Comparison of ENCODE assay signal across 6 cellular contexts in the genomic region with DNA sequence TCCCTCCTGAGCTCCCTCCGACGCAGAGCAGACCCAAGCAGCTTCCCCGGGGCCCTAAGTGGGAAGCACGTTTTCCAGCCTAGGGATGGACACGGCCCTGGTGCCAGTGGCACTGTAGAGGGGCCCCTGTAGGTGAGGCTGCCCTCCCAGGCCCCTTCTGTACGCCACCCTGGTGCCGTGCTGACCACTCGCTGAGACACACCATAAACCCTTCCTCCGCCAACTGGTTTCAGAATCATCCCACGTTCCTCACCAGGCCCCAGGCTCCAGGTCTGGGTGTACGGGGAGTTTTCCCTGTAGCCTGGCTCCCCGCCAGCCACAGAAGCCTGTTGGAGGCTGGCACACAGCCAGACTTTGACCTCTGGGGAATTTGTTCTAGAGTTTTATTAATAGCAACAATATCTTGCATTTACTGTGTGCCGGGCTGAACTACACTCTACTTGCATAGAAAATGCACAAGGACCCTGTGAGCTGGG. TPM values are rescaled to one million over a fixed set of nuclear protein-coding genes. Genes with fewer than 3 reads are reported as not detected.
DNase-seq lines count a peak whose midpoint lies in the region; ATAC-seq, FAIRE-seq and TF ChIP-seq lines count a peak whose summit lies in the region.

No MANE protein-coding gene starts in this region.

- H3K9me3 ChIP-seq in PC-3 (ENCODE audit: low read length), result no peaks in the 10 kb centered on the region
- no peaks in the 10 kb centered on the region for H3K9me3 ChIP-seq in right atrium auricular region

- no peak for FAIRE-seq in GM12891 (lab: Jason Lieb, UNC)

- no peaks in the 10 kb centered on the region for H3F3A ChIP-seq in PC-3 (ENCODE audit: low read length, unreplicated experiment)

- no peaks in the 10 kb centered on the region for H4K20me1 ChIP-seq in PC-3 (ENCODE audit: low read length)

- H3K79me2 ChIP-seq in PC-3 (ENCODE audit: low read length), result no peaks in the 10 kb centered on the region

- intact Hi-C loops in PC-3 (cut with micrococcal nuclease), result no loop called here

- CTCF ChIA-PET in PC-3 (lab: Charles Lee), result interaction anchor here (1.2 kb wide), 1 partner anchor 56 kb away, joined by 4 read pairs; no protein-coding TSS in a partner anchor

- H3K4me1 ChIP-seq in PC-3 (ENCODE audit: insufficient read depth, low read length) (peaks cover 27% of the 10 kb centered on the region), right atrium auricular region (peaks cover 2 to 51% of the 10 kb centered on the region in 2 donors)

- no peaks in the 10 kb centered on the region for H3K27me3 ChIP-seq in PC-3 (ENCODE audit: low read length)
- H3K27me3 ChIP-seq in right atrium auricular region, result no peaks in the 10 kb centered on the region

- peak overlapping the region; percentile 51; the same call in 1 of the 2 replicates for H2AFZ ChIP-seq in PC-3 (ENCODE audit: low read length)

- H3K4me2 ChIP-seq in PC-3 (ENCODE audit: low read length), result peak overlapping the region; percentile 83

- BruUV-seq in PC-3 (replicated peaks; lab: Mats Ljungman, UMichigan), result no TSS peak

- H3K36me3 ChIP-seq in PC-3 (ENCODE audit: low read depth, low read length), result no peaks in the 10 kb centered on the region
- no peaks in the 10 kb centered on the region for H3K36me3 ChIP-seq in right atrium auricular region

- H3K9me2 ChIP-seq in PC-3 (replicated peaks; ENCODE audit: low read length), result no peaks in the 10 kb centered on the region

- no peak for TF ChIP-seq POLR2A in GM12891 (IDR thresholded peaks at IDR 0.05; ENCODE audit: low read depth, low read length)

- peak; percentile 39 for ATAC-seq in PC-3

- H3K4me3 ChIP-seq in PC-3 (ENCODE audit: low read length) (peak overlapping the region; percentile 45; the same call in 1 of the 2 replicates), right atrium auricular region (no peak overlapping the region)

- TF ChIP-seq CTCF in PC-3 (conservative IDR thresholded peaks at IDR 0.05; ENCODE audit: low read depth, low read length) (no peak), right atrium auricular region (IDR thresholded peaks at IDR 0.05) (no peak)

- H3K27ac ChIP-seq in PC-3 (ENCODE audit: low read length) (peak overlapping the region; percentile 85), right atrium auricular region (peak overlapping the region; percentile 77 to 81)

- DNase-seq in COLO829 (ENCODE audit: low spot score), result peak; percentile 98
- DNase-seq in PC-3, result peak; percentile 81
- DNase-seq in right atrium auricular region (ENCODE audit: low spot score), result peak; percentile 73
- no peak for DNase-seq in HUDEP-2 (lab: John Stamatoyannopoulos, UW; ENCODE audit: unreplicated experiment in 76 of 76)
- no peak for DNase-seq in activated T-cell treated with anti-CD3 and anti-CD28 coated beads, Interleukin-2, amount 50 U/mL, for 48 hours
- no peak for DNase-seq in GM12891 (ENCODE audit: insufficient read length, low spot score)

- POLR2A ChIA-PET in PC-3 (lab: Charles Lee; ENCODE audit: unreplicated experiment), result no interaction called here

- H3K9ac ChIP-seq in PC-3 (ENCODE audit: low read length), result peak overlapping the region; percentile 48

TF ChIP-seq in GM12891, 5 proteins besides CTCF, POLR2A, EP300 and RAD21:
- TF ChIP-seq TAF1 (IDR thresholded peaks at IDR 0.05; ENCODE audit: low read depth, low read length) (no peak), SPI1 (IDR thresholded peaks at IDR 0.05; ENCODE audit: low read depth, low read length) (no peak), PAX5 (IDR thresholded peaks at IDR 0.05; ENCODE audit: insufficient read depth, low read length, severe bottlenecking) (no peak), POU2F2 (IDR thresholded peaks at IDR 0.05; ENCODE audit: low read depth, low read length) (no peak), POLR2AphosphoS5 (IDR thresholded peaks at IDR 0.05; ENCODE audit: low read depth, low read length) (no peak)

RNA-seq across cellular contexts. Expression of a gene that starts 18.2 kb away (rescaled TPM):
- not detected in 2 replicates for total RNA-seq in PC-3 (2014; rRNA removed)
- not detected for total RNA-seq in right atrium auricular region
- polyA plus RNA-seq in GM12891 (2012; ENCODE audit: low read depth, missing spikeins), result not detected

RNA-seq across cellular contexts. Expression of a gene that starts 26.7 kb away (rescaled TPM):
- total RNA-seq in PC-3 (2014; rRNA removed), result 1,981 and 2,242 TPM in 2 replicates
- total RNA-seq in right atrium auricular region, result 1,000 to 10,000 TPM in 1 of 2 donors, 100 to 1,000 TPM in 1; 846 to 1,378 TPM
- polyA plus RNA-seq in GM12891 (2012; ENCODE audit: low read depth, missing spikeins), result 5,793 TPM

RNA-seq across cellular contexts. Expression of a gene that starts 26.9 kb away (rescaled TPM):
- 54.5 and 63.0 TPM in 2 replicates for total RNA-seq in PC-3 (2014; rRNA removed)
- total RNA-seq in right atrium auricular region, result 10 to 100 TPM; 21.7 to 23.5 TPM
- polyA plus RNA-seq in GM12891 (2012; ENCODE audit: low read depth, missing spikeins), result 82.0 TPM

RNA-seq across cellular contexts. Expression of a gene that starts 58.1 kb away (rescaled TPM):
- total RNA-seq in PC-3 (2014; rRNA removed) (3.4 and 4.7 TPM in 2 replicates), right atrium auricular region (10 to 100 TPM; 41.2 to 53.2 TPM)
- 0.27 TPM for polyA plus RNA-seq in GM12891 (2012; ENCODE audit: low read depth, missing spikeins)

Comparison
In these comparisons a context has a peak if more than half of its experiments do, and no peak if none do; other contexts are left out.
1. DNase-seq: peak in COLO829 (single experiment), PC-3 (single experiment) and right atrium auricular region (single experiment); none in HUDEP-2 (0 of 76), activated T-cell treated with anti-CD3 and anti-CD28 coated beads, Interleukin-2, amount 50 U/mL, for 48 hours (0 of 2) and GM12891 (single experiment).